ENCODE assay signal across 8 cellular contexts in the genomic region with DNA sequence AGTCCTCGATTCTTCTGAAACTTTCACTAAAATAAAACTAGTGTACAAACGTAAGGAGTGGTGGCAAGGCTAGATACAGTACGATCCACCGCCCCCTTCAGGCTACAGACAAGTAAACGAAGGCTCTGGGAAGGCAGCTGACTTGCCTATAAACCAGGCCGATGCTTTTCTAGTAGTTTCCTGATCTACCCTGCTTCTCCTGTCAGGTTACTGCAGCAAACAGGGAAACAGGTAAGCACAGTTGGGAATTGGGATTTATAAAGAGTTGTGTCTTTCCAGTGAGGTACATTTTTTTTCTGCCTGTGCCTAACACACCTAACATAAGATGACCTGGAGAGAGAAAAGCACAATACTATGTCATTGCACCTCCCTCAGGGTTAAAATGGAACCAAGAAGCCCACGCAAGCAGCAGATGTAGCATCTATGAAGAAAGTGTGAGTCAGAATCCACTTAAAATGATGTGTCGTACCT.
A peak's percentile ranks its signal among the peaks of the same experiment; 100 is the strongest.
DNase-seq lines count a peak whose midpoint lies in the region; ATAC-seq, FAIRE-seq and TF ChIP-seq lines count a peak whose summit lies in the region.

No MANE protein-coding gene starts in this region.

- TF ChIP-seq CTCF in endothelial cell of umbilical vein (IDR thresholded peaks at IDR 0.05; ENCODE audit: extremely low read depth in 1 of 2, insufficient read depth in 1 of 2, low read depth in 1 of 2, low read length in 2 of 2) (peak; percentile 18 to 54), prostate gland (IDR thresholded peaks at IDR 0.05) (peak in 3 of 4 experiments; percentile 21 to 49 (median 42)), suprapubic skin (IDR thresholded peaks at IDR 0.05) (peak in 1 of 2 donors; percentile 23)

- peak overlapping the region; percentile 72 for H3K27ac ChIP-seq in CD4-positive, CD25-positive, alpha-beta regulatory T cell (ENCODE audit: insufficient read depth, low read length, poor library complexity, severe bottlenecking)
- H3K27ac ChIP-seq in endothelial cell of umbilical vein (ENCODE audit: insufficient read depth, low read depth, low read length), result no peak overlapping the region
- H3K27ac ChIP-seq in prostate gland, result no peak overlapping the region
- H3K27ac ChIP-seq in suprapubic skin, result no peak overlapping the region

- no peak for FAIRE-seq in endothelial cell of umbilical vein (lab: Jason Lieb, UNC)

- ATAC-seq in CD4-positive, CD25-positive, alpha-beta regulatory T cell (ENCODE audit: low read depth in 2 of 2), result peak; percentile 91 to 93
- peak; percentile 64 for ATAC-seq in HG02884 (IDR thresholded peaks at IDR 0.05; ENCODE audit: unreplicated experiment)

- intact Hi-C loops in endothelial cell of umbilical vein (cut with micrococcal nuclease), result loop anchor here (1.0 to 10.0 kb wide), 3 partner anchors 165 to 509 kb away; a partner anchor contains a TSS
- intact Hi-C loops in prostate gland (cut with DNase I), result loop anchor here (5.0 kb wide), 1 partner anchor 58 kb away; no protein-coding TSS in a partner anchor

- H4K20me1 ChIP-seq in endothelial cell of umbilical vein (replicated peaks; ENCODE audit: control insufficient read depth, extremely low read depth, insufficient read depth, low read length), result no peaks in the 10 kb centered on the region

- dilution Hi-C loops in endothelial cell of umbilical vein (cut with MboI; ENCODE audit: extremely low pct_ligation_motif_present, low sequenced_read_pairs), result no loop called here

- H3K9me3 ChIP-seq in CD4-positive, CD25-positive, alpha-beta regulatory T cell (ENCODE audit: control insufficient read depth in 2 of 2, low read length in 2 of 2), result no peaks in the 10 kb centered on the region
- H3K9me3 ChIP-seq in endothelial cell of umbilical vein (replicated peaks; ENCODE audit: control insufficient read depth, insufficient read depth, low read length), result no peaks in the 10 kb centered on the region
- no peaks in the 10 kb centered on the region for H3K9me3 ChIP-seq in prostate gland
- H3K9me3 ChIP-seq in suprapubic skin, result no peaks in the 10 kb centered on the region

- peaks cover 11% of the 10 kb centered on the region for H3K36me3 Mint-ChIP-seq in CD4-positive, CD25-positive, alpha-beta regulatory T cell

- H3K27me3 ChIP-seq in CD4-positive, CD25-positive, alpha-beta regulatory T cell (ENCODE audit: control insufficient read depth, insufficient read depth, low read length), result no peaks in the 10 kb centered on the region
- peaks cover 4% of the 10 kb centered on the region in 2 experiments for H3K27me3 ChIP-seq in endothelial cell of umbilical vein (ENCODE audit: control insufficient read depth in 2 of 2, insufficient read depth in 2 of 2, low read length in 2 of 2)
- H3K27me3 ChIP-seq in prostate gland (replicated peaks; ENCODE audit: insufficient read depth), result no peaks in the 10 kb centered on the region
- no peaks in the 10 kb centered on the region for H3K27me3 ChIP-seq in suprapubic skin

- POLR2A ChIA-PET in endothelial cell of umbilical vein (lab: Charles Lee), result no interaction called here

- H3K27me3 Mint-ChIP-seq in CD4-positive, CD25-positive, alpha-beta regulatory T cell, result peaks cover 5% of the 10 kb centered on the region

- no peak overlapping the region for H3K4me2 ChIP-seq in endothelial cell of umbilical vein (ENCODE audit: insufficient read depth, low read length)

- H2AFZ ChIP-seq in endothelial cell of umbilical vein (ENCODE audit: low read depth, low read length), result no peak overlapping the region

- TF ChIP-seq POLR2A in endothelial cell of umbilical vein (IDR thresholded peaks at IDR 0.05; ENCODE audit: low read depth, low read length), result no peak
- no peak for TF ChIP-seq POLR2A in prostate gland (IDR thresholded peaks at IDR 0.05)
- TF ChIP-seq POLR2A in suprapubic skin (IDR thresholded peaks at IDR 0.05), result no peak

- H3K4me1 Mint-ChIP-seq in CD4-positive, CD25-positive, alpha-beta regulatory T cell, result peaks cover 34 to 62% (median 51%) of the 10 kb centered on the region in 4 donors

- H3K27ac Mint-ChIP-seq in CD4-positive, CD25-positive, alpha-beta regulatory T cell, result peak overlapping the region; percentile 94 to 98 (median 98)

- peaks cover 41% of the 10 kb centered on the region for H3K4me1 ChIP-seq in CD4-positive, CD25-positive, alpha-beta regulatory T cell (ENCODE audit: control insufficient read depth, insufficient read depth, low read length, poor library complexity, severe bottlenecking)
- no peaks in the 10 kb centered on the region for H3K4me1 ChIP-seq in endothelial cell of umbilical vein (ENCODE audit: control insufficient read depth, extremely low read depth, insufficient read depth, low read length)
- no peaks in the 10 kb centered on the region for H3K4me1 ChIP-seq in prostate gland (replicated peaks)
- no peaks in the 10 kb centered on the region for H3K4me1 ChIP-seq in suprapubic skin

- H3K9ac ChIP-seq in endothelial cell of umbilical vein (replicated peaks; ENCODE audit: extremely low read depth, insufficient read depth, low read length), result no peak overlapping the region

- peak overlapping the region; percentile 66 for H3K4me3 ChIP-seq in CD4-positive, CD25-positive, alpha-beta regulatory T cell (ENCODE audit: low read depth, low read length)
- H3K4me3 ChIP-seq in endothelial cell of umbilical vein (replicated peaks in 1 of 3; ENCODE audit: insufficient read depth in 1 of 3, low read depth in 1 of 3, low read length in 3 of 3), result no peak overlapping the region
- H3K4me3 ChIP-seq in prostate gland, result no peak overlapping the region
- H3K4me3 ChIP-seq in suprapubic skin, result no peak overlapping the region

- peak overlapping the region; percentile 33 to 85 (median 47) for H3K4me3 Mint-ChIP-seq in CD4-positive, CD25-positive, alpha-beta regulatory T cell

- 35% methylated on average over 8 of the region's 8 CpGs for WGBS in prostate gland
- WGBS in suprapubic skin, result 42% methylated on average over 8 of the region's 8 CpGs

- BruUV-seq in endothelial cell of umbilical vein (replicated peaks; lab: Mats Ljungman, UMichigan), result no TSS peak

- TF ChIP-seq EP300 in suprapubic skin (IDR thresholded peaks at IDR 0.05), result no peak

- peaks cover 0 to 9% (median 0%) of the 10 kb centered on the region in 7 donors for H3K9me3 Mint-ChIP-seq in CD4-positive, CD25-positive, alpha-beta regulatory T cell

- CTCF ChIA-PET in endothelial cell of umbilical vein (lab: Charles Lee), result interaction anchor here (0.7 to 1.6 kb wide), 8 partner anchors 14 to 741 kb away, joined by 3 to 11 read pairs (median 4); no protein-coding TSS in a partner anchor

- peaks cover 4% of the 10 kb centered on the region for H3K36me3 ChIP-seq in CD4-positive, CD25-positive, alpha-beta regulatory T cell (ENCODE audit: control insufficient read depth, insufficient read depth, low read length)
- no peaks in the 10 kb centered on the region for H3K36me3 ChIP-seq in endothelial cell of umbilical vein (ENCODE audit: control insufficient read depth in 2 of 2, extremely low read depth in 1 of 2, insufficient read depth in 2 of 2, low read length in 2 of 2)
- H3K36me3 ChIP-seq in prostate gland, result no peaks in the 10 kb centered on the region
- H3K36me3 ChIP-seq in suprapubic skin, result no peaks in the 10 kb centered on the region

- peak in 2 of 3 donors; percentile 71 to 85 for DNase-seq in CD4-positive, CD25-positive, alpha-beta regulatory T cell
- DNase-seq in activated CD4-positive, alpha-beta T cell treated with anti-CD3 and anti-CD28 coated beads, Interleukin-2, amount 50 U/mL, for 1 hour, result peak; percentile 63
- DNase-seq in endothelial cell of umbilical vein (ENCODE audit: low read depth, low spot score) (peak; percentile 52), prostate gland (ENCODE audit: low spot score) (peak; percentile 30), suprapubic skin (ENCODE audit: low spot score in 2 of 2) (no peak), cortex of kidney (lab: John Stamatoyannopoulos, UW) (no peak), GM03348 (ENCODE audit: low spot score) (no peak)

- no peaks in the 10 kb centered on the region for H3K9me1 ChIP-seq in endothelial cell of umbilical vein (replicated peaks; ENCODE audit: control insufficient read depth, extremely low read depth, insufficient read depth, low read length)

- H3K79me2 ChIP-seq in endothelial cell of umbilical vein (ENCODE audit: control insufficient read depth, insufficient read depth, low read length), result no peaks in the 10 kb centered on the region

TF ChIP-seq in endothelial cell of umbilical vein, 7 proteins besides CTCF, POLR2A, EP300 and RAD21:
- TF ChIP-seq GATA2 (IDR thresholded peaks at IDR 0.05; ENCODE audit: insufficient read depth, insufficient read length, low read depth, low read length) (no peak), FOS (IDR thresholded peaks at IDR 0.05; ENCODE audit: borderline replicate concordance, insufficient read depth, low read length) (no peak), EZH2 (IDR thresholded peaks at IDR 0.05; ENCODE audit: borderline replicate concordance, low read depth, low read length, severe bottlenecking) (no peak), POLR2AphosphoS5 (IDR thresholded peaks at IDR 0.05; ENCODE audit: insufficient read depth, low read depth, low read length) (no peak), JUN (IDR thresholded peaks at IDR 0.05; ENCODE audit: borderline replicate concordance, insufficient read depth, insufficient read length, low read depth) (no peak)
- TF ChIP-seq, protein P1, sequence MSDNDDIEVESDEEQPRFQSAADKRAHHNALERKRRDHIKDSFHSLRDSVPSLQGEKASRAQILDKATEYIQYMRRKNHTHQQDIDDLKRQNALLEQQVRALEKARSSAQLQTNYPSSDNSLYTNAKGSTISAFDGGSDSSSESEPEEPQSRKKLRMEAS (IDR thresholded peaks at IDR 0.05; ENCODE audit: insufficient read depth, insufficient read length), result no peak
TF ChIP-seq in endothelial cell of umbilical vein: peak in this region for 0.

Comparison
In these comparisons a context has a peak if more than half of its experiments do, and no peak if none do; other contexts are left out.
1. DNase-seq: peak in CD4-positive, CD25-positive, alpha-beta regulatory T cell (2 of 3), activated CD4-positive, alpha-beta T cell treated with anti-CD3 and anti-CD28 coated beads, Interleukin-2, amount 50 U/mL, for 1 hour (single experiment), endothelial cell of umbilical vein (single experiment) and prostate gland (single experiment); none in suprapubic skin (0 of 2), cortex of kidney (single experiment) and GM03348 (single experiment).